1 cellular context compared by ENCODE assay signal in the genomic region with DNA sequence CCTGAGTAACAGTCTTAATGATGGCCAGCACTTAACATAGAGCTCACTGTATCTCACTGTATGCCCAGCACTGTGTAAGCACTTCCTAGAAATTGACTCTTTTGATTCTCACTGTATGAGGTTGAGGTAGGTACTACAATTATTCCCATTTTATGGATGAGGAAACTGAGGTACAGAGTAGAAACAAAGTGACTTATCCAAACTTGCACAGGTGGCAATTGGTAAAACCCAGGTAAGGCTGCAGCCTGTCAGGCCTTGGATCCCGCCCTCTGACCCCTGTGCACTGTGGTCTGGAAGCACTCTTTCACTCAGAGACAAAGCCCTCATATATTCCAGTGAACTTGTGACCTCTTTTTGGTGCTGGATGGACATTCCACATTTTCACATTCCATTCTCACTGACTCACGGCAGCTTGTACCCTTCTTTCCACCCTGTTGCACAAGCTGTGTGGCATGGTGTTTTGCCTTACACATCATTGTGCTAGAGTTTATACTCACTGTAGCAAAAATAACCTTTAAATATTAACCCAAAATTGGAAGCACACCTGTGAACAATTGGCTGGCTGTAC.
TF ChIP-seq lines count a peak whose summit lies in the region.

No MANE protein-coding gene starts in this region.

TF ChIP-seq in HepG2, 621 proteins besides CTCF, POLR2A, EP300 and RAD21 (continued from another document and continues in another):
- TF ChIP-seq, protein P1, sequence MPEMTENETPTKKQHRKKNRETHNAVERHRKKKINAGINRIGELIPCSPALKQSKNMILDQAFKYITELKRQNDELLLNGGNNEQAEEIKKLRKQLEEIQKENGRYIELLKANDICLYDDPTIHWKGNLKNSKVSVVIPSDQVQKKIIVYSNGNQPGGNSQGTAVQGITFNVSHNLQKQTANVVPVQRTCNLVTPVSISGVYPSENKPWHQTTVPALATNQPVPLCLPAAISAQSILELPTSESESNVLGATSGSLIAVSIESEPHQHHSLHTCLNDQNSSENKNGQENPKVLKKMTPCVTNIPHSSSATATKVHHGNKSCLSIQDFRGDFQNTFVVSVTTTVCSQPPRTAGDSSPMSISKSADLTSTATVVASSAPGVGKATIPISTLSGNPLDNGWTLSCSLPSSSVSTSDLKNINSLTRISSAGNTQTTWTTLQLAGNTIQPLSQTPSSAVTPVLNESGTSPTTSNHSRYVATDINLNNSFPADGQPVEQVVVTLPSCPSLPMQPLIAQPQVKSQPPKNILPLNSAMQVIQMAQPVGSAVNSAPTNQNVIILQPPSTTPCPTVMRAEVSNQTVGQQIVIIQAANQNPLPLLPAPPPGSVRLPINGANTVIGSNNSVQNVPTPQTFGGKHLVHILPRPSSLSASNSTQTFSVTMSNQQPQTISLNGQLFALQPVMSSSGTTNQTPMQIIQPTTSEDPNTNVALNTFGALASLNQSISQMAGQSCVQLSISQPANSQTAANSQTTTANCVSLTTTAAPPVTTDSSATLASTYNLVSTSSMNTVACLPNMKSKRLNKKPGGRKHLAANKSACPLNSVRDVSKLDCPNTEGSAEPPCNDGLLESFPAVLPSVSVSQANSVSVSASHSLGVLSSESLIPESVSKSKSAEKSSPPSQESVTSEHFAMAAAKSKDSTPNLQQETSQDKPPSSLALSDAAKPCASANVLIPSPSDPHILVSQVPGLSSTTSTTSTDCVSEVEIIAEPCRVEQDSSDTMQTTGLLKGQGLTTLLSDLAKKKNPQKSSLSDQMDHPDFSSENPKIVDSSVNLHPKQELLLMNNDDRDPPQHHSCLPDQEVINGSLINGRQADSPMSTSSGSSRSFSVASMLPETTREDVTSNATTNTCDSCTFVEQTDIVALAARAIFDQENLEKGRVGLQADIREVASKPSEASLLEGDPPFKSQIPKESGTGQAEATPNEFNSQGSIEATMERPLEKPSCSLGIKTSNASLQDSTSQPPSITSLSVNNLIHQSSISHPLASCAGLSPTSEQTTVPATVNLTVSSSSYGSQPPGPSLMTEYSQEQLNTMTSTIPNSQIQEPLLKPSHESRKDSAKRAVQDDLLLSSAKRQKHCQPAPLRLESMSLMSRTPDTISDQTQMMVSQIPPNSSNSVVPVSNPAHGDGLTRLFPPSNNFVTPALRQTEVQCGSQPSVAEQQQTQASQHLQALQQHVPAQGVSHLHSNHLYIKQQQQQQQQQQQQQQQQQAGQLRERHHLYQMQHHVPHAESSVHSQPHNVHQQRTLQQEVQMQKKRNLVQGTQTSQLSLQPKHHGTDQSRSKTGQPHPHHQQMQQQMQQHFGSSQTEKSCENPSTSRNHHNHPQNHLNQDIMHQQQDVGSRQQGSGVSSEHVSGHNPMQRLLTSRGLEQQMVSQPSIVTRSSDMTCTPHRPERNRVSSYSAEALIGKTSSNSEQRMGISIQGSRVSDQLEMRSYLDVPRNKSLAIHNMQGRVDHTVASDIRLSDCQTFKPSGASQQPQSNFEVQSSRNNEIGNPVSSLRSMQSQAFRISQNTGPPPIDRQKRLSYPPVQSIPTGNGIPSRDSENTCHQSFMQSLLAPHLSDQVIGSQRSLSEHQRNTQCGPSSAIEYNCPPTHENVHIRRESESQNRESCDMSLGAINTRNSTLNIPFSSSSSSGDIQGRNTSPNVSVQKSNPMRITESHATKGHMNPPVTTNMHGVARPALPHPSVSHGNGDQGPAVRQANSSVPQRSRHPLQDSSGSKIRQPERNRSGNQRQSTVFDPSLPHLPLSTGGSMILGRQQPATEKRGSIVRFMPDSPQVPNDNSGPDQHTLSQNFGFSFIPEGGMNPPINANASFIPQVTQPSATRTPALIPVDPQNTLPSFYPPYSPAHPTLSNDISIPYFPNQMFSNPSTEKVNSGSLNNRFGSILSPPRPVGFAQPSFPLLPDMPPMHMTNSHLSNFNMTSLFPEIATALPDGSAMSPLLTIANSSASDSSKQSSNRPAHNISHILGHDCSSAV (CRISPR knock-in tag; IDR thresholded peaks at IDR 0.05; ENCODE audit: borderline replicate concordance), result no peak
- no peak; the same call in 1 of the 2 replicates for TF ChIP-seq YEATS2 (CRISPR knock-in tag; IDR thresholded peaks at IDR 0.05; ENCODE audit: borderline replicate concordance)
- TF ChIP-seq ZFP90 (CRISPR knock-in tag; IDR thresholded peaks at IDR 0.05; ENCODE audit: borderline replicate concordance), result peak; percentile 48; the same call in 1 of the 2 replicates
- peak; percentile 95 for TF ChIP-seq NR2C2 (CRISPR knock-in tag; IDR thresholded peaks at IDR 0.05; ENCODE audit: borderline replicate concordance)
- TF ChIP-seq, protein P2, sequence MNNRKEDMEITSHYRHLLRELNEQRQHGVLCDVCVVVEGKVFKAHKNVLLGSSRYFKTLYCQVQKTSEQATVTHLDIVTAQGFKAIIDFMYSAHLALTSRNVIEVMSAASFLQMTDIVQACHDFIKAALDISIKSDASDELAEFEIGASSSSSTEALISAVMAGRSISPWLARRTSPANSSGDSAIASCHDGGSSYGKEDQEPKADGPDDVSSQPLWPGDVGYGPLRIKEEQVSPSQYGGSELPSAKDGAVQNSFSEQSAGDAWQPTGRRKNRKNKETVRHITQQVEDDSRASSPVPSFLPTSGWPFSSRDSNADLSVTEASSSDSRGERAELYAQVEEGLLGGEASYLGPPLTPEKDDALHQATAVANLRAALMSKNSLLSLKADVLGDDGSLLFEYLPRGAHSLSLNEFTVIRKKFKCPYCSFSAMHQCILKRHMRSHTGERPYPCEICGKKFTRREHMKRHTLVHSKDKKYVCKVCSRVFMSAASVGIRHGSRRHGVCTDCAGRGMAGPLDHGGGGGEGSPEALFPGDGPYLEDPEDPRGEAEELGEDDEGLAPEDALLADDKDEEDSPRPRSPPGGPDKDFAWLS (CRISPR knock-in tag; IDR thresholded peaks at IDR 0.05; ENCODE audit: borderline replicate concordance), result no peak
- TF ChIP-seq ZFAT (CRISPR knock-in tag; conservative IDR thresholded peaks at IDR 0.05), result no peak
- peak; percentile 31 for TF ChIP-seq CBX1 (IDR thresholded peaks at IDR 0.05; ENCODE audit: low read depth)
- TF ChIP-seq ZNF569 (CRISPR knock-in tag; IDR thresholded peaks at IDR 0.05; ENCODE audit: borderline replicate concordance), result no peak
- TF ChIP-seq ZNF773 (CRISPR knock-in tag; IDR thresholded peaks at IDR 0.05; ENCODE audit: borderline replicate concordance), result no peak
- TF ChIP-seq, protein P3, sequence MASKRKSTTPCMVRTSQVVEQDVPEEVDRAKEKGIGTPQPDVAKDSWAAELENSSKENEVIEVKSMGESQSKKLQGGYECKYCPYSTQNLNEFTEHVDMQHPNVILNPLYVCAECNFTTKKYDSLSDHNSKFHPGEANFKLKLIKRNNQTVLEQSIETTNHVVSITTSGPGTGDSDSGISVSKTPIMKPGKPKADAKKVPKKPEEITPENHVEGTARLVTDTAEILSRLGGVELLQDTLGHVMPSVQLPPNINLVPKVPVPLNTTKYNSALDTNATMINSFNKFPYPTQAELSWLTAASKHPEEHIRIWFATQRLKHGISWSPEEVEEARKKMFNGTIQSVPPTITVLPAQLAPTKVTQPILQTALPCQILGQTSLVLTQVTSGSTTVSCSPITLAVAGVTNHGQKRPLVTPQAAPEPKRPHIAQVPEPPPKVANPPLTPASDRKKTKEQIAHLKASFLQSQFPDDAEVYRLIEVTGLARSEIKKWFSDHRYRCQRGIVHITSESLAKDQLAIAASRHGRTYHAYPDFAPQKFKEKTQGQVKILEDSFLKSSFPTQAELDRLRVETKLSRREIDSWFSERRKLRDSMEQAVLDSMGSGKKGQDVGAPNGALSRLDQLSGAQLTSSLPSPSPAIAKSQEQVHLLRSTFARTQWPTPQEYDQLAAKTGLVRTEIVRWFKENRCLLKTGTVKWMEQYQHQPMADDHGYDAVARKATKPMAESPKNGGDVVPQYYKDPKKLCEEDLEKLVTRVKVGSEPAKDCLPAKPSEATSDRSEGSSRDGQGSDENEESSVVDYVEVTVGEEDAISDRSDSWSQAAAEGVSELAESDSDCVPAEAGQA (IDR thresholded peaks at IDR 0.05; ENCODE audit: low read depth), result no peak
- TF ChIP-seq, protein P3 (CRISPR knock-in tag; IDR thresholded peaks at IDR 0.05; ENCODE audit: borderline replicate concordance), result no peak
- peak; percentile 51; the same call in 1 of the 2 replicates for TF ChIP-seq GATA4 (IDR thresholded peaks at IDR 0.05; ENCODE audit: borderline replicate concordance, low read depth)
- no peak for TF ChIP-seq ZNF496 (CRISPR knock-in tag; IDR thresholded peaks at IDR 0.05; ENCODE audit: insufficient replicate concordance)
- TF ChIP-seq REL (CRISPR knock-in tag; conservative IDR thresholded peaks at IDR 0.05), result no peak
- peak; percentile 45; the same call in 1 of the 2 replicates for TF ChIP-seq SP4 (CRISPR knock-in tag; IDR thresholded peaks at IDR 0.05)
- no peak for TF ChIP-seq ZNF577 (CRISPR knock-in tag; IDR thresholded peaks at IDR 0.05; ENCODE audit: borderline replicate concordance, low read depth)
- TF ChIP-seq GMEB1 (CRISPR knock-in tag; IDR thresholded peaks at IDR 0.05; ENCODE audit: borderline replicate concordance), result no peak; the same call in 1 of the 2 replicates
- no peak for TF ChIP-seq FIP1L1 (IDR thresholded peaks at IDR 0.05; ENCODE audit: borderline replicate concordance, insufficient read depth, low read depth, low read length)
- TF ChIP-seq RBM39 (IDR thresholded peaks at IDR 0.05; ENCODE audit: low read depth, low read length, poor library complexity, severe bottlenecking), result no peak
- TF ChIP-seq GPN1 (CRISPR knock-in tag; IDR thresholded peaks at IDR 0.05; ENCODE audit: borderline replicate concordance), result no peak
- peak; percentile 36; the same call in 1 of the 2 replicates for TF ChIP-seq KMT2B (CRISPR knock-in tag; IDR thresholded peaks at IDR 0.05)
- no peak; the same call in 1 of the 2 replicates for TF ChIP-seq TP53 (CRISPR knock-in tag; conservative IDR thresholded peaks at IDR 0.05)
- TF ChIP-seq RAD51 (IDR thresholded peaks at IDR 0.05; ENCODE audit: borderline replicate concordance), result no peak
- no peak for TF ChIP-seq ZNF678 (CRISPR knock-in tag; IDR thresholded peaks at IDR 0.05)
- TF ChIP-seq ZNF234 (CRISPR knock-in tag; conservative IDR thresholded peaks at IDR 0.05), result no peak
- no peak for TF ChIP-seq MZF1 (CRISPR knock-in tag; IDR thresholded peaks at IDR 0.05; ENCODE audit: borderline replicate concordance)
- TF ChIP-seq CBX2 (IDR thresholded peaks at IDR 0.05; ENCODE audit: low read depth, low read length), result no peak
- no peak for TF ChIP-seq CBX2 (CRISPR knock-in tag; IDR thresholded peaks at IDR 0.05; ENCODE audit: low read depth)
- TF ChIP-seq, protein P4, sequence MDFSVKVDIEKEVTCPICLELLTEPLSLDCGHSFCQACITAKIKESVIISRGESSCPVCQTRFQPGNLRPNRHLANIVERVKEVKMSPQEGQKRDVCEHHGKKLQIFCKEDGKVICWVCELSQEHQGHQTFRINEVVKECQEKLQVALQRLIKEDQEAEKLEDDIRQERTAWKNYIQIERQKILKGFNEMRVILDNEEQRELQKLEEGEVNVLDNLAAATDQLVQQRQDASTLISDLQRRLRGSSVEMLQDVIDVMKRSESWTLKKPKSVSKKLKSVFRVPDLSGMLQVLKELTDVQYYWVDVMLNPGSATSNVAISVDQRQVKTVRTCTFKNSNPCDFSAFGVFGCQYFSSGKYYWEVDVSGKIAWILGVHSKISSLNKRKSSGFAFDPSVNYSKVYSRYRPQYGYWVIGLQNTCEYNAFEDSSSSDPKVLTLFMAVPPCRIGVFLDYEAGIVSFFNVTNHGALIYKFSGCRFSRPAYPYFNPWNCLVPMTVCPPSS (IDR thresholded peaks at IDR 0.05), result no peak
